Comparison of ENCODE assay signal across 25 cellular contexts in genomic region chr7:101106387-101106786, GRCh38. TPM values are rescaled to one million over a fixed set of nuclear protein-coding genes. Genes with fewer than 3 reads are reported as not detected.
A peak's percentile ranks its signal among the peaks of the same experiment; 100 is the strongest.
DNase-seq lines count a peak whose midpoint lies in the region; ATAC-seq and TF ChIP-seq lines count a peak whose summit lies in the region.
"Had no signal": no experiment of that assay in that cellular context is flagged by ENCODE, and none has a peak within 500 bp of the region (broad histone marks: within the 10 kb centered on the region; RNA-seq: fewer than 3 reads in every experiment).

No MANE protein-coding gene starts in this region.

- H3K4me3 Mint-ChIP-seq in CD4-positive, alpha-beta memory T cell: no peak overlapping the region
- H3K4me3 Mint-ChIP-seq: CD8-positive, alpha-beta T cell; T-helper 17 cell had no signal

- H3K4me3 ChIP-seq in SK-N-SH (ENCODE audit: low read depth in 2 of 2, low read length in 1 of 2) (no peak overlapping the region), WERI-Rb-1 (ENCODE audit: low read depth, low read length) (no peak overlapping the region)
- H3K4me3 ChIP-seq in CD4-positive, alpha-beta memory T cell (ENCODE audit: low read length in 2 of 2): no peak overlapping the region
- H3K4me3 ChIP-seq: BLaER1, GM12878 had no signal

- H3K4me1 Mint-ChIP-seq in CD4-positive, alpha-beta memory T cell: no peaks in the 10 kb centered on the region
- H3K4me1 Mint-ChIP-seq: T-helper 17 cell had no signal

- H3K9me3 ChIP-seq in SK-N-SH (no peaks in the 10 kb centered on the region), WERI-Rb-1 (ENCODE audit: severe bottlenecking) (peaks cover 4% of the 10 kb centered on the region)
- H3K9me3 ChIP-seq in CD4-positive, alpha-beta memory T cell (ENCODE audit: control insufficient read depth in 1 of 2, low read length in 2 of 2): no peaks in the 10 kb centered on the region
- H3K9me3 ChIP-seq: BLaER1 had no signal

- CTCF ChIA-PET in SK-N-SH (lab: Yijun Ruan, JAX): interaction anchor here (0.7 to 8.0 kb wide), 5 partner anchors 11 to 271 kb away, joined by 3 to 43 read pairs (median 4); no protein-coding TSS in a partner anchor
- CTCF ChIA-PET in CD4-positive, alpha-beta memory T cell (lab: Charles Lee; ENCODE audit: partially characterized antibody): interaction anchor here (0.8 kb wide), 1 partner anchor 11 kb away, joined by 3 read pairs; no protein-coding TSS in a partner anchor

- H3K79me2 ChIP-seq in SK-N-SH (ENCODE audit: insufficient read depth): peaks cover 47% of the 10 kb centered on the region

- H4K20me1 ChIP-seq in SK-N-SH (ENCODE audit: insufficient read depth): no peaks in the 10 kb centered on the region
- H4K20me1 ChIP-seq: BLaER1 had no signal

- 88% methylated on average over 7 of the region's 7 CpGs for WGBS in SK-N-SH (ENCODE audit: low lambda C conversion rate)

- H3K27me3 Mint-ChIP-seq in CD4-positive, alpha-beta memory T cell: peaks cover 16 to 22% of the 10 kb centered on the region in 2 donors

- no peak overlapping the region for H3K9ac ChIP-seq in SK-N-SH
- H3K9ac ChIP-seq: BLaER1 had no signal

- H3K27ac Mint-ChIP-seq in CD4-positive, alpha-beta memory T cell: no peak overlapping the region
- H3K27ac Mint-ChIP-seq: CD8-positive, alpha-beta T cell had no signal

- no peaks in the 10 kb centered on the region for H3K36me3 Mint-ChIP-seq in CD4-positive, alpha-beta memory T cell
- H3K36me3 Mint-ChIP-seq: CD8-positive, alpha-beta T cell had no signal

- intact Hi-C loops in CD4-positive, alpha-beta memory T cell (cut with micrococcal nuclease): no loop called here

- POLR2A ChIA-PET in SK-N-SH (lab: Yijun Ruan, JAX): no interaction called here
- POLR2A ChIA-PET in CD4-positive, alpha-beta memory T cell (lab: Charles Lee; ENCODE audit: partially characterized antibody): no interaction called here

- TF ChIP-seq EP300 in SK-N-SH (IDR thresholded peaks at IDR 0.05; ENCODE audit: borderline replicate concordance in 1 of 2, low read depth in 1 of 2, low read length in 1 of 2): no peak

- H3K27me3 ChIP-seq in SK-N-SH (ENCODE audit: insufficient read depth) (no peaks in the 10 kb centered on the region), WERI-Rb-1 (ENCODE audit: insufficient read depth, low read depth, severe bottlenecking) (peaks cover 99% of the 10 kb centered on the region)
- H3K27me3 ChIP-seq in CD4-positive, alpha-beta memory T cell (ENCODE audit: insufficient read depth, low read length): no peaks in the 10 kb centered on the region
- H3K27me3 ChIP-seq: BLaER1 had no signal

- no peak for TF ChIP-seq RAD21 in SK-N-SH (IDR thresholded peaks at IDR 0.05; ENCODE audit: low read length)

- H3K27ac ChIP-seq in SK-N-SH (ENCODE audit: low read depth in 2 of 2, low read length in 1 of 2) (no peak overlapping the region), WERI-Rb-1 (no peak overlapping the region)
- H3K27ac ChIP-seq in CD4-positive, alpha-beta memory T cell (ENCODE audit: low read depth, low read length): no peak overlapping the region
- H3K27ac ChIP-seq: BLaER1 had no signal

- H3K4me1 ChIP-seq in SK-N-SH (ENCODE audit: control insufficient read depth in 1 of 2, insufficient read depth in 2 of 2, low read depth in 1 of 2, low read length in 1 of 2): peaks cover 6 to 35% of the 10 kb centered on the region in 2 experiments; a peak in 3 of 4 replicates
- H3K4me1 ChIP-seq in CD4-positive, alpha-beta memory T cell (ENCODE audit: insufficient read depth, low read length): no peaks in the 10 kb centered on the region

- peaks cover 16% of the 10 kb centered on the region for H3F3A ChIP-seq in SK-N-SH (replicated peaks; ENCODE audit: insufficient read depth)

- H2AFZ ChIP-seq in SK-N-SH (ENCODE audit: low read depth): no peak overlapping the region

- DNase-seq in SK-N-SH (no peak), NCI-H82 (lab: John Stamatoyannopoulos, UW) (peak; percentile 45), SKM-1 treated with dmso at 0.1 percent for 144 hours (lab: John Stamatoyannopoulos, UW; ENCODE audit: unreplicated experiment) (peak; percentile 68), WERI-Rb-1 (no peak)
- DNase-seq in stimulated activated CD4-positive, alpha-beta T cell treated with anti-CD3 and anti-CD28 coated beads, Interleukin-15, amount 100 ng/mL, for 24 hours: no peak
- no peak for DNase-seq in CD4-positive, alpha-beta memory T cell
- DNase-seq: ACHN; CD8-positive, alpha-beta T cell; DND-41; KG1; MV-4-11; NCI-H1417; NCI-H187; NCI-H2107; NCI-H226; NCI-H510A treated with DMSO at 0.1 percent for 48 hours; NCI-H748 treated with DMSO at 0.1 percent for 48 hours; PC-3; RPMI8226; SHP77; T-helper 17 cell had no signal

- H3K36me3 ChIP-seq in SK-N-SH (replicated peaks in 1 of 2; ENCODE audit: control insufficient read depth in 1 of 2, insufficient read depth in 2 of 2, low read length in 1 of 2): no peaks in the 10 kb centered on the region
- H3K36me3 ChIP-seq in WERI-Rb-1: no peaks in the 10 kb centered on the region
- H3K36me3 ChIP-seq in CD4-positive, alpha-beta memory T cell (ENCODE audit: insufficient read depth, low read length): no peaks in the 10 kb centered on the region
- H3K36me3 ChIP-seq: BLaER1 had no signal

- peaks cover 0 to 2% (median 0%) of the 10 kb centered on the region in 8 donors for H3K9me3 Mint-ChIP-seq in CD4-positive, alpha-beta memory T cell
- H3K9me3 Mint-ChIP-seq: CD8-positive, alpha-beta T cell had no signal

- no peak overlapping the region for H3K4me2 ChIP-seq in SK-N-SH

- TF ChIP-seq CTCF in SK-N-SH (IDR thresholded peaks at IDR 0.05) (no peak), WERI-Rb-1 (IDR thresholded peaks at IDR 0.05; ENCODE audit: low read depth, low read length) (no peak)

- no peak for ATAC-seq in SK-N-SH treated with all-trans-retinoic acid at 6 μM for 48 hours
- no peak for ATAC-seq in HG02973 (IDR thresholded peaks at IDR 0.05; ENCODE audit: unreplicated experiment)
- ATAC-seq: CD8-positive, alpha-beta T cell; GM12878; PC-3; T-helper 17 cell had no signal

- no peaks in the 10 kb centered on the region for H3K9me2 ChIP-seq in SK-N-SH

TF ChIP-seq in SK-N-SH treated with all-trans-retinoic acid at 6 μM for 48 hours, 23 proteins besides CTCF, POLR2A, EP300 and RAD21 (continues in another document):
- peak; percentile 52; the same call in 1 of the 2 replicates for TF ChIP-seq SNAI2 (CRISPR knock-in tag; IDR thresholded peaks at IDR 0.05)
- TF ChIP-seq ISL1 (CRISPR knock-in tag; IDR thresholded peaks at IDR 0.05): peak; percentile 63

TF ChIP-seq in SK-N-SH, 30 proteins besides CTCF, POLR2A, EP300 and RAD21 (continues in another document):
- TF ChIP-seq GATA2 (CRISPR knock-in tag; IDR thresholded peaks at IDR 0.05): no peak
- TF ChIP-seq SIN3A (IDR thresholded peaks at IDR 0.05; ENCODE audit: borderline replicate concordance, low read depth, low read length): no peak
- TF ChIP-seq CHD2 (IDR thresholded peaks at IDR 0.05; ENCODE audit: low read length, partially characterized antibody): no peak
- TF ChIP-seq, protein P1, sequence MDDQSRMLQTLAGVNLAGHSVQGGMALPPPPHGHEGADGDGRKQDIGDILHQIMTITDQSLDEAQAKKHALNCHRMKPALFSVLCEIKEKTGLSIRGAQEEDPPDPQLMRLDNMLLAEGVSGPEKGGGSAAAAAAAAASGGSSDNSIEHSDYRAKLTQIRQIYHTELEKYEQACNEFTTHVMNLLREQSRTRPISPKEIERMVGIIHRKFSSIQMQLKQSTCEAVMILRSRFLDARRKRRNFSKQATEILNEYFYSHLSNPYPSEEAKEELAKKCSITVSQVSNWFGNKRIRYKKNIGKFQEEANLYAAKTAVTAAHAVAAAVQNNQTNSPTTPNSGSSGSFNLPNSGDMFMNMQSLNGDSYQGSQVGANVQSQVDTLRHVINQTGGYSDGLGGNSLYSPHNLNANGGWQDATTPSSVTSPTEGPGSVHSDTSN (IDR thresholded peaks at IDR 0.05): no peak
- TF ChIP-seq TAF1 (IDR thresholded peaks at IDR 0.05; ENCODE audit: borderline replicate concordance, low read depth, low read length): no peak
- TF ChIP-seq FOSL2 (IDR thresholded peaks at IDR 0.05; ENCODE audit: borderline replicate concordance, low read depth): no peak
- TF ChIP-seq MXI1 (IDR thresholded peaks at IDR 0.05; ENCODE audit: low read depth, low read length): no peak
- TF ChIP-seq, protein P2, sequence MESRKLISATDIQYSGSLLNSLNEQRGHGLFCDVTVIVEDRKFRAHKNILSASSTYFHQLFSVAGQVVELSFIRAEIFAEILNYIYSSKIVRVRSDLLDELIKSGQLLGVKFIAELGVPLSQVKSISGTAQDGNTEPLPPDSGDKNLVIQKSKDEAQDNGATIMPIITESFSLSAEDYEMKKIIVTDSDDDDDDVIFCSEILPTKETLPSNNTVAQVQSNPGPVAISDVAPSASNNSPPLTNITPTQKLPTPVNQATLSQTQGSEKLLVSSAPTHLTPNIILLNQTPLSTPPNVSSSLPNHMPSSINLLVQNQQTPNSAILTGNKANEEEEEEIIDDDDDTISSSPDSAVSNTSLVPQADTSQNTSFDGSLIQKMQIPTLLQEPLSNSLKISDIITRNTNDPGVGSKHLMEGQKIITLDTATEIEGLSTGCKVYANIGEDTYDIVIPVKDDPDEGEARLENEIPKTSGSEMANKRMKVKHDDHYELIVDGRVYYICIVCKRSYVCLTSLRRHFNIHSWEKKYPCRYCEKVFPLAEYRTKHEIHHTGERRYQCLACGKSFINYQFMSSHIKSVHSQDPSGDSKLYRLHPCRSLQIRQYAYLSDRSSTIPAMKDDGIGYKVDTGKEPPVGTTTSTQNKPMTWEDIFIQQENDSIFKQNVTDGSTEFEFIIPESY (IDR thresholded peaks at IDR 0.05; ENCODE audit: borderline replicate concordance, low read depth): no peak

RNA-seq across cellular contexts. Expression of gene SERPINE1, which starts 20.5 kb away (rescaled TPM):
- 4,174 and 5,753 TPM in 2 replicates for polyA plus RNA-seq in SK-N-SH (2012; rRNA removed)
- polyA plus RNA-seq in SK-N-SH (2012; cell fraction: cytosol; rRNA removed): 2,518 and 3,426 TPM in 2 replicates
- 3,662 and 5,083 TPM in 2 replicates for polyA plus RNA-seq in SK-N-SH (2012; cell fraction: nucleus; rRNA removed)
- under 1 TPM; 0.11 to 0.20 TPM for total RNA-seq in CD4-positive, alpha-beta memory T cell
- not detected for polyA plus RNA-seq in CD4-positive, alpha-beta memory T cell

RNA-seq across cellular contexts. Expression of gene TRIM56, which starts 21.1 kb away (rescaled TPM):
- 2.5 and 2.9 TPM in 2 replicates for polyA plus RNA-seq in SK-N-SH (2012; rRNA removed)
- polyA plus RNA-seq in SK-N-SH (2012; cell fraction: cytosol; rRNA removed): 2.4 TPM in 2 replicates
- polyA plus RNA-seq in SK-N-SH (2012; cell fraction: nucleus; rRNA removed): 7.4 and 7.8 TPM in 2 replicates
- total RNA-seq in CD4-positive, alpha-beta memory T cell: 10 to 100 TPM; 79.4 to 81.1 TPM
- polyA plus RNA-seq in CD4-positive, alpha-beta memory T cell: 10 to 100 TPM in 1 of 2 donors, 1 to 10 TPM in 1; 2.8 to 16.3 TPM

RNA-seq across cellular contexts. Expression of gene AP1S1, which starts 47.9 kb away (rescaled TPM):
- polyA plus RNA-seq in SK-N-SH (2012; rRNA removed): 616 and 704 TPM in 2 replicates
- polyA plus RNA-seq in SK-N-SH (2012; cell fraction: cytosol; rRNA removed): 481 and 593 TPM in 2 replicates
- 340 and 390 TPM in 2 replicates for polyA plus RNA-seq in SK-N-SH (2012; cell fraction: nucleus; rRNA removed)
- 10 to 100 TPM in 1 of 2 experiments, 1 to 10 TPM in 1; 8.8 to 10.8 TPM for total RNA-seq in CD4-positive, alpha-beta memory T cell
- polyA plus RNA-seq in CD4-positive, alpha-beta memory T cell: 1 to 10 TPM; 4.2 to 8.2 TPM

RNA-seq across cellular contexts. Expression of gene VGF, which starts 59.0 kb away (rescaled TPM):
- 17.4 and 54.3 TPM in 2 replicates for polyA plus RNA-seq in SK-N-SH (2012; rRNA removed)
- polyA plus RNA-seq in SK-N-SH (2012; cell fraction: cytosol; rRNA removed): 48.7 and 59.7 TPM in 2 replicates
- 65.5 and 96.9 TPM in 2 replicates for polyA plus RNA-seq in SK-N-SH (2012; cell fraction: nucleus; rRNA removed)
- not detected for total RNA-seq in CD4-positive, alpha-beta memory T cell
- not detected for polyA plus RNA-seq in CD4-positive, alpha-beta memory T cell
- total RNA-seq: CD8-positive, alpha-beta T cell; T-helper 17 cell had no signal

Comparison
In these comparisons a context has a peak if more than half of its experiments do, and no peak if none do; other contexts are left out.
1. DNase-seq: peak in NCI-H82 (single experiment) and SKM-1 treated with dmso at 0.1 percent for 144 hours (single experiment); none in SK-N-SH (single experiment), stimulated activated CD4-positive, alpha-beta T cell treated with anti-CD3 and anti-CD28 coated beads, Interleukin-15, amount 100 ng/mL, for 24 hours (single experiment), WERI-Rb-1 (single experiment) and CD4-positive, alpha-beta memory T cell (0 of 5).
2. RNA of gene SERPINE1, which starts 20.5 kb away (polyA plus RNA-seq): 2,518 to 5,753 TPM in SK-N-SH; not detected in CD4-positive, alpha-beta memory T cell; every median in the first group is over 1,000 times any median in the second.
3. RNA of gene AP1S1, which starts 47.9 kb away (polyA plus RNA-seq): 340 to 704 TPM in SK-N-SH; 4.2 to 8.2 TPM in CD4-positive, alpha-beta memory T cell; every median in the first group is over 10 times any median in the second.